In genomic region chr7:45161138-45161537, GRCh38 we compare ENCODE assay signal across 13 cellular contexts. TPM values are rescaled to one million over a fixed set of nuclear protein-coding genes. Genes with fewer than 3 reads are reported as not detected.
"Had no signal": no experiment of that assay in that cellular context is flagged by ENCODE, and none has a peak within 500 bp of the region (broad histone marks: within the 10 kb centered on the region; RNA-seq: fewer than 3 reads in every experiment).

No MANE protein-coding gene starts in this region.

- ATAC-seq: left lung had no signal

- DNase-seq: activated CD8-positive, alpha-beta memory T cell treated with anti-CD3 and anti-CD28 coated beads for 24 hours; activated naive CD4-positive, alpha-beta T cell treated with anti-CD3 and anti-CD28 coated beads, Interleukin-2, amount 50 U/mL, for 16 hours; mesendoderm; nephron progenitor cell; SHP77; stimulated activated CD4-positive, alpha-beta T cell treated with anti-CD3 and anti-CD28 coated beads, Interleukin-15, amount 100 ng/mL, for 24 hours; stimulated activated CD4-positive, alpha-beta T cell treated with anti-CD3 and anti-CD28 coated beads, Interleukin-4, amount 100 ng/mL, for 4 hours; T-helper 9 cell had no signal

- H3K27ac Mint-ChIP-seq: nephron progenitor cell had no signal

- H3K4me1 Mint-ChIP-seq: nephron progenitor cell had no signal

- H3K27ac ChIP-seq: tibial nerve had no signal

- H3K4me3 ChIP-seq: tibial nerve had no signal

- H3K4me3 Mint-ChIP-seq: nephron progenitor cell had no signal

RNA-seq across cellular contexts. Expression of gene RAMP3, which starts 3.5 kb away (rescaled TPM):
- total RNA-seq: fibroblast of villous mesenchyme, osteocyte, pulmonary artery endothelial cell had no signal
